16 cellular contexts compared by ENCODE assay signal in genomic region chr4:4763815-4764202, GRCh38.
DNase-seq lines count a peak whose midpoint lies in the region; ATAC-seq, FAIRE-seq and TF ChIP-seq lines count a peak whose summit lies in the region.
"Had no signal": no experiment of that assay in that cellular context is flagged by ENCODE, and none has a peak within 500 bp of the region (broad histone marks: within the 10 kb centered on the region; RNA-seq: fewer than 3 reads in every experiment).

No MANE protein-coding gene starts in this region.

- peaks cover 4% of the 10 kb centered on the region for H3K9me3 Mint-ChIP-seq in nephron
- H3K9me3 Mint-ChIP-seq in progenitor cell of endocrine pancreas (ENCODE audit: low read depth), result peaks cover 3% of the 10 kb centered on the region

- in situ Hi-C loops in IMR-90 (cut with MboI; ENCODE audit: low sequenced_read_pairs), result no loop called here

- WGBS in IMR-90 (ENCODE audit: extremely low coverage in 2 of 2, insufficient read length in 1 of 2), 2 experiments, result no CpG with 5 or more reads among the region's 4 CpGs

- H3K27me3 Mint-ChIP-seq in nephron (ENCODE audit: low read depth) (peaks cover 20% of the 10 kb centered on the region), progenitor cell of endocrine pancreas (peaks cover 50% of the 10 kb centered on the region)

- H4K91ac ChIP-seq in IMR-90 (ENCODE audit: insufficient read depth, low read depth, low read length), result no peak overlapping the region

- BruUV-seq in IMR-90 (replicated peaks; lab: Mats Ljungman, UMichigan), result no TSS peak

- CTCF ChIA-PET in IMR-90 (lab: Yijun Ruan, JAX), result no interaction called here

- H2BK20ac ChIP-seq in IMR-90 (ENCODE audit: low read depth, low read length), result no peak overlapping the region

- H3K23ac ChIP-seq in IMR-90 (ENCODE audit: low read depth, low read length), result no peak overlapping the region

- H3K56ac ChIP-seq in IMR-90 (ENCODE audit: extremely low read depth, insufficient read depth, low read length), result no peak overlapping the region

- dilution Hi-C loops in IMR-90 (cut with HindIII; ENCODE audit: low sequenced_read_pairs, unreplicated experiment), result no loop called here

- H3K4me1 ChIP-seq in IMR-90 (ENCODE audit: control insufficient read depth, insufficient read depth, low read length), result no peaks in the 10 kb centered on the region

- H3K79me1 ChIP-seq in IMR-90 (ENCODE audit: low read depth in 1 of 2, low read length in 2 of 2), result no peaks in the 10 kb centered on the region

- TF ChIP-seq CTCF in GM06990 (IDR thresholded peaks at IDR 0.05; ENCODE audit: insufficient read depth, low read length, poor library complexity, severe bottlenecking) (no peak), IMR-90 (conservative IDR thresholded peaks at IDR 0.05; ENCODE audit: low read depth, low read length) (no peak), bronchial epithelial cell (IDR thresholded peaks at IDR 0.05; ENCODE audit: insufficient read depth, low read length, severe bottlenecking) (no peak), nephron (IDR thresholded peaks at IDR 0.05; ENCODE audit: unreplicated experiment in 3 of 3) (no peak), progenitor cell of endocrine pancreas (IDR thresholded peaks at IDR 0.05; ENCODE audit: unreplicated experiment) (no peak)

- H3K9ac ChIP-seq in IMR-90 (ENCODE audit: low read depth, low read length), result no peak overlapping the region

- H3K9me1 ChIP-seq in IMR-90 (ENCODE audit: insufficient read depth, low read length), result no peaks in the 10 kb centered on the region

- H3K4me3 ChIP-seq in GM06990 (replicated peaks; ENCODE audit: low read depth, low read length) (peak overlapping the region; percentile 16; the same call in 1 of the 2 replicates), IMR-90 (ENCODE audit: insufficient read depth, low read depth, low read length) (no peak overlapping the region), bronchial epithelial cell (ENCODE audit: low read depth, low read length) (no peak overlapping the region)

- no peak for TF ChIP-seq POLR2A in IMR-90 (IDR thresholded peaks at IDR 0.05; ENCODE audit: low read depth, low read length)

- H3K36me3 Mint-ChIP-seq in nephron (ENCODE audit: low read depth), result peaks cover 6% of the 10 kb centered on the region
- peaks cover 3% of the 10 kb centered on the region for H3K36me3 Mint-ChIP-seq in progenitor cell of endocrine pancreas (ENCODE audit: insufficient read depth)
- H3K36me3 Mint-ChIP-seq: CD14-positive monocyte had no signal

- no peak overlapping the region for H2AK9ac ChIP-seq in IMR-90 (replicated peaks; ENCODE audit: low read depth, low read length, poor library complexity)

- H3K27ac Mint-ChIP-seq in nephron, result peak overlapping the region; percentile 81 to 89 (median 81)
- no peak overlapping the region for H3K27ac Mint-ChIP-seq in progenitor cell of endocrine pancreas
- H3K27ac Mint-ChIP-seq: CD14-positive monocyte had no signal

- TF ChIP-seq RAD21 in IMR-90 (IDR thresholded peaks at IDR 0.05; ENCODE audit: low read length), result no peak

- no peak overlapping the region for H3K14ac ChIP-seq in IMR-90 (replicated peaks; ENCODE audit: low read depth, low read length)

- H3K4ac ChIP-seq in IMR-90 (ENCODE audit: low read depth, low read length), result no peak overlapping the region

- no peak overlapping the region for H2BK120ac ChIP-seq in IMR-90 (ENCODE audit: low read depth, low read length)

- no peak overlapping the region for H4K5ac ChIP-seq in IMR-90 (ENCODE audit: low read depth, low read length)

- H3K4me1 Mint-ChIP-seq in nephron (peaks cover 62% of the 10 kb centered on the region), progenitor cell of endocrine pancreas (ENCODE audit: low read depth) (peaks cover 10% of the 10 kb centered on the region)

- FAIRE-seq in bronchial epithelial cell (lab: Jason Lieb, UNC), result peak; percentile 43
- FAIRE-seq: G401.6 had no signal

- DNase-seq in GM06990 (ENCODE audit: extremely low read depth, insufficient read length) (peak; percentile 15), IMR-90 (peak; percentile 6), bronchial epithelial cell (ENCODE audit: low read depth) (peak; percentile 53), NCI-H1092 (lab: John Stamatoyannopoulos, UW) (no peak), progenitor cell of endocrine pancreas (ENCODE audit: low spot score, unreplicated experiment) (no peak), globus pallidus (ENCODE audit: low spot score) (no peak)
- DNase-seq: activated effector memory CD4-positive, alpha-beta T cell treated with anti-CD3 and anti-CD28 coated beads, Interleukin-2, amount 50 U/mL, for 16 hours; effector memory CD4-positive, alpha-beta T cell; NCI-H1105 treated with DMSO at 0.1 percent for 48 hours; NCI-H524 treated with DMSO at 0.1 percent for 48 hours had no signal

- POLR2A ChIA-PET in IMR-90 (lab: Charles Lee; ENCODE audit: unreplicated experiment), result no interaction called here

- H4K20me1 ChIP-seq in IMR-90 (ENCODE audit: insufficient read depth, low read length), result no peaks in the 10 kb centered on the region

- no peak overlapping the region for H2BK15ac ChIP-seq in IMR-90 (ENCODE audit: low read depth, low read length)

- H3K4me2 ChIP-seq in IMR-90 (ENCODE audit: low read depth, low read length), result no peak overlapping the region

- H3K4me3 Mint-ChIP-seq in nephron (peak overlapping the region in 1 of 3 experiments; percentile 58), progenitor cell of endocrine pancreas (ENCODE audit: low read depth) (no peak overlapping the region)
- H3K4me3 Mint-ChIP-seq: activated CD4-positive, alpha-beta memory T cell treated with anti-CD3 and anti-CD28 coated beads, Interleukin-2, amount 10 ng/mL, durations not matched to agents 7 days and 5 days had no signal

- H2BK5ac ChIP-seq in IMR-90 (ENCODE audit: low read depth, low read length, poor library complexity, severe bottlenecking), result no peak overlapping the region

- ATAC-seq in IMR-90 (ENCODE audit: low read depth) (no peak), GM21737 (IDR thresholded peaks at IDR 0.05; ENCODE audit: unreplicated experiment) (no peak)
- ATAC-seq: Right ventricle myocardium inferior had no signal

- no peak overlapping the region for H3K18ac ChIP-seq in IMR-90 (ENCODE audit: low read depth, low read length)

- H3K9me3 ChIP-seq in IMR-90 (ENCODE audit: control insufficient read depth, insufficient read depth, low read length), result no peaks in the 10 kb centered on the region

- H4K8ac ChIP-seq in IMR-90 (ENCODE audit: low read depth in 2 of 2, low read length in 2 of 2), result no peak overlapping the region

- no peak overlapping the region for H2AK5ac ChIP-seq in IMR-90 (ENCODE audit: low read depth, low read length)

- no peak overlapping the region for H3K27ac ChIP-seq in IMR-90 (ENCODE audit: insufficient read depth, low read length)

- H3K36me3 ChIP-seq in GM06990 (ENCODE audit: control insufficient read depth, insufficient read depth, low read length) (no peaks in the 10 kb centered on the region), IMR-90 (ENCODE audit: control insufficient read depth, insufficient read depth, low read length) (no peaks in the 10 kb centered on the region), bronchial epithelial cell (ENCODE audit: control insufficient read depth, insufficient read depth, low read length) (no peaks in the 10 kb centered on the region)

- H2AFZ ChIP-seq in IMR-90 (replicated peaks; ENCODE audit: low read length, poor library complexity), result peak overlapping the region; percentile 55

- no peaks in the 10 kb centered on the region for H3K27me3 ChIP-seq in GM06990 (replicated peaks; ENCODE audit: control insufficient read depth, insufficient read depth, low read length)
- peaks cover 7% of the 10 kb centered on the region; the same call in 1 of the 2 replicates for H3K27me3 ChIP-seq in IMR-90 (ENCODE audit: control insufficient read depth, insufficient read depth, low read length)
- no peaks in the 10 kb centered on the region for H3K27me3 ChIP-seq in bronchial epithelial cell (ENCODE audit: control insufficient read depth, insufficient read depth, low read length)

- intact Hi-C loops in IMR-90 (cut with micrococcal nuclease), result no loop called here

TF ChIP-seq in IMR-90, 13 proteins besides CTCF, POLR2A, EP300 and RAD21:
- TF ChIP-seq MXI1 (IDR thresholded peaks at IDR 0.05; ENCODE audit: borderline replicate concordance, low read depth, low read length) (no peak), BHLHE40 (IDR thresholded peaks at IDR 0.05; ENCODE audit: low read depth, low read length) (no peak), ELK1 (IDR thresholded peaks at IDR 0.05; ENCODE audit: borderline replicate concordance, low read depth, low read length) (no peak), RCOR1 (IDR thresholded peaks at IDR 0.05; ENCODE audit: insufficient replicate concordance, low read length) (no peak), MAZ (IDR thresholded peaks at IDR 0.05; ENCODE audit: borderline replicate concordance, low read depth, low read length) (no peak), NFE2L2 (IDR thresholded peaks at IDR 0.05; ENCODE audit: low read depth, low read length) (no peak), MAFK (IDR thresholded peaks at IDR 0.05; ENCODE audit: low read depth, low read length) (no peak), CEBPB (IDR thresholded peaks at IDR 0.05; ENCODE audit: low read depth, low read length) (no peak), SMC3 (IDR thresholded peaks at IDR 0.05; ENCODE audit: low read depth, low read length) (no peak), FOS (IDR thresholded peaks at IDR 0.05; ENCODE audit: low read depth, low read length) (no peak), RFX5 (IDR thresholded peaks at IDR 0.05; ENCODE audit: low read depth, low read length) (no peak), USF2 (IDR thresholded peaks at IDR 0.05; ENCODE audit: low read depth, low read length) (no peak), CHD1 (IDR thresholded peaks at IDR 0.05; ENCODE audit: low read depth, low read length) (no peak)

Comparison
In these comparisons a context has a peak if more than half of its experiments do, and no peak if none do; other contexts are left out.
1. DNase-seq: peak in GM06990 (single experiment), IMR-90 (single experiment) and bronchial epithelial cell (single experiment); none in NCI-H1092 (single experiment), progenitor cell of endocrine pancreas (single experiment) and globus pallidus (single experiment).